ENCODE assay signal across 8 cellular contexts in genomic region chr19:798415-799075, GRCh38. TPM values are rescaled to one million over a fixed set of nuclear protein-coding genes. Genes with fewer than 3 reads are reported as not detected.
A peak's percentile ranks its signal among the peaks of the same experiment; 100 is the strongest.
DNase-seq lines count a peak whose midpoint lies in the region; ATAC-seq and TF ChIP-seq lines count a peak whose summit lies in the region.

No MANE protein-coding gene starts in this region.

- intact Hi-C loops in heart left ventricle (cut with DNase I) = loop anchor here in 1 of 10 donors (5.0 kb wide), 1 partner anchor 454 kb away; no protein-coding TSS in a partner anchor
- intact Hi-C loops in cardiac septum (cut with DNase I) = no loop called here
- intact Hi-C loops in adrenal gland (cut with DNase I) = no loop called here

- H3K4me1 ChIP-seq in heart left ventricle = peaks cover 26 to 65% (median 56%) of the 10 kb centered on the region in 12 donors
- H3K4me1 ChIP-seq in adrenal gland (replicated peaks in 1 of 2) = peaks cover 45 to 56% of the 10 kb centered on the region in 2 donors
- H3K4me1 ChIP-seq in thymus (ENCODE audit: control insufficient read depth, insufficient read depth, low read length) = peaks cover 14% of the 10 kb centered on the region

- peaks cover 0 to 42% (median 8%) of the 10 kb centered on the region in 9 donors for H3K36me3 ChIP-seq in heart left ventricle
- H3K36me3 ChIP-seq in adrenal gland (replicated peaks in 1 of 2) = peaks cover 0 to 12% of the 10 kb centered on the region in 2 donors
- peaks cover 38% of the 10 kb centered on the region for H3K36me3 ChIP-seq in thymus (ENCODE audit: control insufficient read depth, insufficient read depth)

- WGBS in heart left ventricle, 4 donors = 0 to 1% (median 1%) methylated on average over 5 to 44 of the region's 44 CpGs
- WGBS in adrenal gland, 4 donors = 0 to 1% (median 0%) methylated on average over 5 to 44 of the region's 44 CpGs
- 2% methylated on average over 44 of the region's 44 CpGs for WGBS in thymus

- no peak for TF ChIP-seq POLR2A in heart left ventricle (IDR thresholded peaks at IDR 0.05)
- no peak for TF ChIP-seq POLR2A in adrenal gland (IDR thresholded peaks at IDR 0.05)

- ATAC-seq in heart left ventricle = no peak
- no peak for ATAC-seq in GM19463 (IDR thresholded peaks at IDR 0.05; ENCODE audit: unreplicated experiment)

- H3K27ac ChIP-seq in heart left ventricle (peak overlapping the region; percentile 91 to 100 (median 99)), adrenal gland (peak overlapping the region; percentile 3 to 100 (median 99)), thymus (ENCODE audit: low read depth) (peak overlapping the region; percentile 74)

- H3K9me3 ChIP-seq in heart left ventricle (no peaks in the 10 kb centered on the region), adrenal gland (replicated peaks in 1 of 3) (no peaks in the 10 kb centered on the region), thymus (ENCODE audit: control insufficient read depth) (no peaks in the 10 kb centered on the region)

- H3K4me3 ChIP-seq in heart left ventricle (peak overlapping the region; percentile 50 to 100 (median 90)), adrenal gland (peak overlapping the region; percentile 10 to 100 (median 77)), thymus (ENCODE audit: low read length) (peak overlapping the region; percentile 97)

- DNase-seq in heart left ventricle (peak in 3 of 5 donors; percentile 23 to 70 (median 30)), cardiac septum (ENCODE audit: low spot score) (no peak), adrenal gland (peak in 2 of 7 donors; percentile 50 to 53), left kidney (ENCODE audit: low read depth, low spot score) (peak; percentile 70), globus pallidus (ENCODE audit: low spot score) (no peak), HPDE6-E6E7 (ENCODE audit: extremely low spot score) (no peak)

- no peak for TF ChIP-seq CTCF in heart left ventricle (IDR thresholded peaks at IDR 0.05)
- no peak for TF ChIP-seq CTCF in adrenal gland (IDR thresholded peaks at IDR 0.05)

- H3K27me3 ChIP-seq in heart left ventricle = no peaks in the 10 kb centered on the region
- no peaks in the 10 kb centered on the region for H3K27me3 ChIP-seq in adrenal gland
- no peaks in the 10 kb centered on the region for H3K27me3 ChIP-seq in thymus (ENCODE audit: control insufficient read depth, insufficient read depth)

RNA-seq across cellular contexts. Expression of gene PTBP1, which starts 1.3 kb away (rescaled TPM):
- total RNA-seq in heart left ventricle = 100 to 1,000 TPM in 1 of 9 donors, 10 to 100 TPM in 8; 47.6 to 144 (median 55.6) TPM
- polyA plus RNA-seq in heart left ventricle = 10 to 100 TPM; 39.2 to 52.2 TPM
- total RNA-seq in cardiac septum = 76.9 TPM
- 100 to 1,000 TPM; 135 to 236 (median 194) TPM for total RNA-seq in adrenal gland
- 100 to 1,000 TPM; 108 to 146 (median 128) TPM for polyA plus RNA-seq in adrenal gland
- 129 TPM for polyA plus RNA-seq in thymus

RNA-seq across cellular contexts. Expression of gene PLPPR3, which starts 23.2 kb away (rescaled TPM):
- under 1 TPM in 3 of 9 donors, not detected in 6; 0.10 to 0.50 (median 0.14) TPM for total RNA-seq in heart left ventricle
- polyA plus RNA-seq in heart left ventricle = not detected
- not detected for total RNA-seq in cardiac septum
- under 1 TPM in 2 of 8 donors, not detected in 6; 0.14 to 0.32 TPM for total RNA-seq in adrenal gland
- polyA plus RNA-seq in adrenal gland = under 1 TPM in 2 of 3 donors, not detected in 1; 0.08 to 0.10 TPM
- polyA plus RNA-seq in thymus = 0.16 TPM

RNA-seq across cellular contexts. Expression of gene AZU1, which starts 29.1 kb away (rescaled TPM):
- total RNA-seq in heart left ventricle (1 to 10 TPM in 1 of 9 donors, under 1 TPM in 1, not detected in 7; 0.20 to 3.3 TPM), cardiac septum (1.1 TPM), adrenal gland (under 1 TPM in 4 of 8 donors, not detected in 4; 0.23 to 0.87 (median 0.40) TPM)
- polyA plus RNA-seq in heart left ventricle (under 1 TPM in 1 of 2 donors, not detected in 1; 0.11 TPM), adrenal gland (1 to 10 TPM in 1 of 3 donors, under 1 TPM in 1, not detected in 1; 0.30 to 1.1 TPM), thymus (5.7 TPM)

RNA-seq across cellular contexts. Expression of gene PRTN3, which starts 42.3 kb away (rescaled TPM):
- under 1 TPM in 1 of 9 donors, not detected in 8; 0.40 TPM for total RNA-seq in heart left ventricle
- polyA plus RNA-seq in heart left ventricle = under 1 TPM in 1 of 2 donors, not detected in 1; 0.11 TPM
- 0.62 TPM for total RNA-seq in cardiac septum
- under 1 TPM in 1 of 8 donors, not detected in 7; 0.32 TPM for total RNA-seq in adrenal gland
- polyA plus RNA-seq in adrenal gland = under 1 TPM in 2 of 3 donors, not detected in 1; 0.20 to 0.40 TPM
- 15.4 TPM for polyA plus RNA-seq in thymus

RNA-seq across cellular contexts. Expression of gene MISP, which starts 47.6 kb away (rescaled TPM):
- total RNA-seq in heart left ventricle = 1 to 10 TPM in 1 of 9 donors, not detected in 8; 1.1 TPM
- polyA plus RNA-seq in heart left ventricle = under 1 TPM in 1 of 2 donors, not detected in 1; 0.06 TPM
- total RNA-seq in cardiac septum = not detected
- total RNA-seq in adrenal gland = under 1 TPM in 3 of 8 donors, not detected in 5; 0.11 to 0.43 (median 0.18) TPM
- under 1 TPM in 2 of 3 donors, not detected in 1; 0.08 to 0.10 TPM for polyA plus RNA-seq in adrenal gland
- 2.4 TPM for polyA plus RNA-seq in thymus

Comparison
In these comparisons a context has a peak if more than half of its experiments do, and no peak if none do; other contexts are left out.
1. DNase-seq: peak in heart left ventricle (3 of 5) and left kidney (single experiment); none in cardiac septum (single experiment), globus pallidus (single experiment) and HPDE6-E6E7 (single experiment).
2. Peak in every context shown above with its lines, with median percentiles within 50 percentile points of each other: H3K27ac ChIP-seq and H3K4me3 ChIP-seq.